ENCODE assay signal across 1 cellular context in the genomic region with DNA sequence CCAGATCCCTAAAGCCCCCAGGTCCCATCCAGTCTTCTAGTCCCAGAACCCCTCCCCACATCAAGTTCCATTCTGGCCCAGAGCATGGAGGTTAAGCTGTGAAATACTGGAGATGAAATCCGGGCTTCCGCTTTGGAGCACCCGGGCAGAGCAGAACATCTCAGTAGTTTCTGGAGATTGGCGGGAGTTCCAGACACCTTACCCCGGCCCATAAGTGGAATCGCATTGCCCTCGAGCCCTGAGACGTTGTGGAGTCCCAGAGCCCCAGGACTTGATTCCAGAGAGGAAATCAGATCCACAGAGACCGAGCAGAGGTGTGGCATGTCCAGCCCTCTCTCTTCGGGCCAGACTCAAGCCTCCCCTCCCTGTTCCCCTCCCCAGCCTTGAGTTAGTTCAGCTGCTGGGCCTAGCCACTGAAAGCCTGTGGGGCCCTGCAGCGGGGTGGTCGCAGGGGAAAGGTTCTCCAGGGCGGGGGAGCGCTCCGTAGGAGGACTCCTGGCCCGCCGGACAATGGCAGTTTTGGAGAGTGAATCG.
TF ChIP-seq lines count a peak whose summit lies in the region.

No MANE protein-coding gene starts in this region.

TF ChIP-seq in SK-N-SH, 30 proteins besides CTCF, POLR2A, EP300 and RAD21 (continued from another document):
- TF ChIP-seq, protein P1, sequence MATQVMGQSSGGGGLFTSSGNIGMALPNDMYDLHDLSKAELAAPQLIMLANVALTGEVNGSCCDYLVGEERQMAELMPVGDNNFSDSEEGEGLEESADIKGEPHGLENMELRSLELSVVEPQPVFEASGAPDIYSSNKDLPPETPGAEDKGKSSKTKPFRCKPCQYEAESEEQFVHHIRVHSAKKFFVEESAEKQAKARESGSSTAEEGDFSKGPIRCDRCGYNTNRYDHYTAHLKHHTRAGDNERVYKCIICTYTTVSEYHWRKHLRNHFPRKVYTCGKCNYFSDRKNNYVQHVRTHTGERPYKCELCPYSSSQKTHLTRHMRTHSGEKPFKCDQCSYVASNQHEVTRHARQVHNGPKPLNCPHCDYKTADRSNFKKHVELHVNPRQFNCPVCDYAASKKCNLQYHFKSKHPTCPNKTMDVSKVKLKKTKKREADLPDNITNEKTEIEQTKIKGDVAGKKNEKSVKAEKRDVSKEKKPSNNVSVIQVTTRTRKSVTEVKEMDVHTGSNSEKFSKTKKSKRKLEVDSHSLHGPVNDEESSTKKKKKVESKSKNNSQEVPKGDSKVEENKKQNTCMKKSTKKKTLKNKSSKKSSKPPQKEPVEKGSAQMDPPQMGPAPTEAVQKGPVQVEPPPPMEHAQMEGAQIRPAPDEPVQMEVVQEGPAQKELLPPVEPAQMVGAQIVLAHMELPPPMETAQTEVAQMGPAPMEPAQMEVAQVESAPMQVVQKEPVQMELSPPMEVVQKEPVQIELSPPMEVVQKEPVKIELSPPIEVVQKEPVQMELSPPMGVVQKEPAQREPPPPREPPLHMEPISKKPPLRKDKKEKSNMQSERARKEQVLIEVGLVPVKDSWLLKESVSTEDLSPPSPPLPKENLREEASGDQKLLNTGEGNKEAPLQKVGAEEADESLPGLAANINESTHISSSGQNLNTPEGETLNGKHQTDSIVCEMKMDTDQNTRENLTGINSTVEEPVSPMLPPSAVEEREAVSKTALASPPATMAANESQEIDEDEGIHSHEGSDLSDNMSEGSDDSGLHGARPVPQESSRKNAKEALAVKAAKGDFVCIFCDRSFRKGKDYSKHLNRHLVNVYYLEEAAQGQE (IDR thresholded peaks at IDR 0.05; ENCODE audit: low read depth, low read length), result no peak
- TF ChIP-seq EZH2phosphoT487 (IDR thresholded peaks at IDR 0.05; ENCODE audit: borderline replicate concordance, low read depth), result no peak
